In genomic region chr12:99553461-99553860, GRCh38 we compare ENCODE assay signal across 13 cellular contexts.
DNase-seq lines count a peak whose midpoint lies in the region; ATAC-seq, FAIRE-seq and TF ChIP-seq lines count a peak whose summit lies in the region.
"Had no signal": no experiment of that assay in that cellular context is flagged by ENCODE, and none has a peak within 500 bp of the region (broad histone marks: within the 10 kb centered on the region; RNA-seq: fewer than 3 reads in every experiment).

No MANE protein-coding gene starts in this region.

- H3K79me2 ChIP-seq in HepG2 (ENCODE audit: insufficient read depth, low read length) (no peaks in the 10 kb centered on the region), OCI-LY7 (ENCODE audit: insufficient read depth, low read depth, low read length) (no peaks in the 10 kb centered on the region)

- DNase-seq in right lobe of liver: no peak
- DNase-seq in HepG2 (ENCODE audit: low spot score): no peak
- DNase-seq in NCI-H446 treated with DMSO at 0.1 percent for 48 hours (lab: John Stamatoyannopoulos, UW): peak; percentile 84
- no peak for DNase-seq in OCI-LY7 (ENCODE audit: low spot score)
- peak; percentile 74 for DNase-seq in renal cortical epithelial cell (ENCODE audit: low read depth)
- no peak for DNase-seq in posterior cingulate gyrus
- DNase-seq in foreskin keratinocyte: no peak
- DNase-seq in H4 (ENCODE audit: low spot score): no peak
- DNase-seq: ACHN; CD4-positive, alpha-beta memory T cell; NCI-H187; NK-92 treated with Interleukin-12 subunit alpha and Interleukin-12 subunit beta, amount 100 ng/mL, for 24 hours had no signal

- TF ChIP-seq POLR2A in right lobe of liver (IDR thresholded peaks at IDR 0.05): no peak
- TF ChIP-seq POLR2A in HepG2 (IDR thresholded peaks at IDR 0.05; ENCODE audit: insufficient read depth in 1 of 2, low read depth in 2 of 2, low read length in 2 of 2): no peak

- WGBS in right lobe of liver (ENCODE audit: insufficient coverage, low coverage, low lambda C conversion rate, missing lambda C conversion rate): 32% methylated on average over 3 of the region's 3 CpGs
- WGBS in HepG2 (ENCODE audit: low lambda C conversion rate): 0% methylated on average over 3 of the region's 3 CpGs

- H3K4me1 ChIP-seq in right lobe of liver (peaks cover 0 to 6% (median 0%) of the 10 kb centered on the region in 4 donors), HepG2 (ENCODE audit: insufficient read depth, low read length) (no peaks in the 10 kb centered on the region), OCI-LY7 (ENCODE audit: insufficient read depth, low read length, poor library complexity, severe bottlenecking) (no peaks in the 10 kb centered on the region), foreskin keratinocyte (no peaks in the 10 kb centered on the region)
- H3K4me1 ChIP-seq: HAP-1 had no signal

- no TSS peak for BruUV-seq in HepG2 (replicated peaks; lab: Mats Ljungman, UMichigan)
- no TSS peak for BruUV-seq in OCI-LY7 (replicated peaks; lab: Mats Ljungman, UMichigan)

- H3K4me3 ChIP-seq in right lobe of liver (no peak overlapping the region), HepG2 (replicated peaks in 1 of 3; ENCODE audit: insufficient read depth in 1 of 3, low read depth in 2 of 3, low read length in 3 of 3) (no peak overlapping the region), OCI-LY7 (ENCODE audit: low read depth, low read length, poor library complexity, severe bottlenecking) (no peak overlapping the region)
- H3K4me3 ChIP-seq: HAP-1 had no signal

- H3K9me3 ChIP-seq in right lobe of liver (no peaks in the 10 kb centered on the region), HepG2 (ENCODE audit: low read length) (no peaks in the 10 kb centered on the region), OCI-LY7 (ENCODE audit: low read length) (peaks cover 19% of the 10 kb centered on the region; the same call in 1 of the 2 replicates)
- H3K9me3 ChIP-seq: HAP-1 had no signal

- no peak for FAIRE-seq in HepG2 (lab: Jason Lieb, UNC)

- H3K9ac ChIP-seq in HepG2 (ENCODE audit: insufficient read depth, low read depth, low read length): no peak overlapping the region

- H2AFZ ChIP-seq in HepG2 (ENCODE audit: low read length): no peak overlapping the region
- peak overlapping the region; percentile 1; the same call in 1 of the 2 replicates for H2AFZ ChIP-seq in OCI-LY7 (ENCODE audit: low read length)

- ATAC-seq in right lobe of liver (peak in 3 of 4 donors; percentile 13 to 72 (median 28)), HepG2 (no peak), foreskin keratinocyte (no peak)

- no peaks in the 10 kb centered on the region for H3K36me3 ChIP-seq in right lobe of liver
- no peaks in the 10 kb centered on the region for H3K36me3 ChIP-seq in HepG2 (replicated peaks in 1 of 2; ENCODE audit: control insufficient read depth in 1 of 2, insufficient read depth in 2 of 2, low read length in 2 of 2)
- peaks cover 7% of the 10 kb centered on the region; the same call in 1 of the 2 replicates for H3K36me3 ChIP-seq in OCI-LY7 (ENCODE audit: insufficient read depth, low read length)
- H3K36me3 ChIP-seq: HAP-1 had no signal

- no peak overlapping the region for H3K27ac ChIP-seq in right lobe of liver
- H3K27ac ChIP-seq in HepG2 (ENCODE audit: extremely low read length, insufficient read depth, low read length): no peak overlapping the region
- H3K27ac ChIP-seq in OCI-LY7 (ENCODE audit: low read depth, low read length, poor library complexity, severe bottlenecking): no peak overlapping the region
- no peak overlapping the region for H3K27ac ChIP-seq in foreskin keratinocyte

- no peak for TF ChIP-seq RAD21 in HepG2 (CRISPR knock-in tag; IDR thresholded peaks at IDR 0.05)

- intact Hi-C loops in right lobe of liver (cut with DNase I): no loop called here
- intact Hi-C loops in HepG2 (cut with micrococcal nuclease; ENCODE audit: unreplicated experiment): no loop called here
- intact Hi-C loops in OCI-LY7 (cut with micrococcal nuclease; ENCODE audit: unreplicated experiment): no loop called here
- intact Hi-C loops in posterior cingulate gyrus (cut with DNase I): no loop called here

- TF ChIP-seq CTCF in right lobe of liver (IDR thresholded peaks at IDR 0.05) (no peak), HepG2 (CRISPR knock-in tag; IDR thresholded peaks at IDR 0.05) (no peak), OCI-LY7 (conservative IDR thresholded peaks at IDR 0.05; ENCODE audit: low read length) (no peak), foreskin keratinocyte (conservative IDR thresholded peaks at IDR 0.05) (no peak)

- POLR2A ChIA-PET in HepG2 (lab: Yijun Ruan, JAX) (no interaction called here), OCI-LY7 (lab: Charles Lee) (interaction anchor here (0.7 to 1.7 kb wide), 4 partner anchors 10 to 22 kb away, joined by 3 to 6 read pairs (median 4); no protein-coding TSS in a partner anchor)

- H4K20me1 ChIP-seq in HepG2 (ENCODE audit: insufficient read depth, low read length) (no peaks in the 10 kb centered on the region), OCI-LY7 (ENCODE audit: insufficient read depth, low read length) (no peaks in the 10 kb centered on the region)

- in situ Hi-C loops in HepG2 (cut with HindIII; ENCODE audit: extremely low pct_ligation_motif_present, low pct_unique_long_range_greater_than_20kb): no loop called here

- TF ChIP-seq EP300 in HepG2 (IDR thresholded peaks at IDR 0.05; ENCODE audit: low read depth in 2 of 2, low read length in 2 of 2) (no peak), HepG2 (CRISPR knock-in tag; IDR thresholded peaks at IDR 0.05; ENCODE audit: borderline replicate concordance) (no peak)

- H3K9me2 ChIP-seq in OCI-LY7 (ENCODE audit: insufficient read depth, low read length): no peaks in the 10 kb centered on the region

- CTCF ChIA-PET in HepG2 (lab: Yijun Ruan, JAX; ENCODE audit: low intra/inter-chr PET ratio, low total read pairs) (no interaction called here), OCI-LY7 (lab: Charles Lee; ENCODE audit: unreplicated experiment) (no interaction called here)

- H3K27me3 ChIP-seq in right lobe of liver: no peaks in the 10 kb centered on the region
- H3K27me3 ChIP-seq in HepG2 (ENCODE audit: control insufficient read depth in 1 of 2, insufficient read depth in 2 of 2, low read length in 2 of 2): no peaks in the 10 kb centered on the region
- no peaks in the 10 kb centered on the region for H3K27me3 ChIP-seq in foreskin keratinocyte

- H3K4me2 ChIP-seq in HepG2 (ENCODE audit: low read depth, low read length) (no peak overlapping the region), OCI-LY7 (ENCODE audit: low read length) (no peak overlapping the region)

TF ChIP-seq in HepG2, 621 proteins besides CTCF, POLR2A, EP300 and RAD21:
- TF ChIP-seq ZNF850 (CRISPR knock-in tag; conservative IDR thresholded peaks at IDR 0.05) (no peak), ZFP82 (CRISPR knock-in tag; IDR thresholded peaks at IDR 0.05; ENCODE audit: borderline replicate concordance) (no peak), ZNF615 (CRISPR knock-in tag; IDR thresholded peaks at IDR 0.05; ENCODE audit: borderline replicate concordance) (no peak), ZNF672 (CRISPR knock-in tag; IDR thresholded peaks at IDR 0.05) (no peak), ZNF704 (CRISPR knock-in tag; IDR thresholded peaks at IDR 0.05; ENCODE audit: borderline replicate concordance) (no peak), CHCHD3 (CRISPR knock-in tag; IDR thresholded peaks at IDR 0.05) (no peak), MBD4 (IDR thresholded peaks at IDR 0.05; ENCODE audit: borderline replicate concordance, low read length) (no peak), NCOA5 (CRISPR knock-in tag; IDR thresholded peaks at IDR 0.05) (no peak), GATA4 (IDR thresholded peaks at IDR 0.05; ENCODE audit: borderline replicate concordance, low read depth) (no peak)
- TF ChIP-seq, protein P1, sequence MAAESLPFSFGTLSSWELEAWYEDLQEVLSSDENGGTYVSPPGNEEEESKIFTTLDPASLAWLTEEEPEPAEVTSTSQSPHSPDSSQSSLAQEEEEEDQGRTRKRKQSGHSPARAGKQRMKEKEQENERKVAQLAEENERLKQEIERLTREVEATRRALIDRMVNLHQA (CRISPR knock-in tag; IDR thresholded peaks at IDR 0.05): no peak
TF ChIP-seq in HepG2: peak in this region for 0.

Comparison
In these comparisons a context has a peak if more than half of its experiments do, and no peak if none do; other contexts are left out.
1. ATAC-seq: peak in right lobe of liver (3 of 4); none in HepG2 (single experiment) and foreskin keratinocyte (single experiment).
2. DNase-seq: peak in NCI-H446 treated with DMSO at 0.1 percent for 48 hours (single experiment) and renal cortical epithelial cell (single experiment); none in right lobe of liver (0 of 3), HepG2 (single experiment), OCI-LY7 (single experiment), posterior cingulate gyrus (0 of 10), foreskin keratinocyte (0 of 2) and H4 (single experiment).